Comparison of ENCODE assay signal across 1 cellular context in genomic region chr21:34143783-34144182, GRCh38.
TF ChIP-seq lines count a peak whose summit lies in the region.

No MANE protein-coding gene starts in this region.

TF ChIP-seq in liver, 16 proteins besides CTCF, POLR2A, EP300 and RAD21 (continued from another document):
- TF ChIP-seq, protein P1, sequence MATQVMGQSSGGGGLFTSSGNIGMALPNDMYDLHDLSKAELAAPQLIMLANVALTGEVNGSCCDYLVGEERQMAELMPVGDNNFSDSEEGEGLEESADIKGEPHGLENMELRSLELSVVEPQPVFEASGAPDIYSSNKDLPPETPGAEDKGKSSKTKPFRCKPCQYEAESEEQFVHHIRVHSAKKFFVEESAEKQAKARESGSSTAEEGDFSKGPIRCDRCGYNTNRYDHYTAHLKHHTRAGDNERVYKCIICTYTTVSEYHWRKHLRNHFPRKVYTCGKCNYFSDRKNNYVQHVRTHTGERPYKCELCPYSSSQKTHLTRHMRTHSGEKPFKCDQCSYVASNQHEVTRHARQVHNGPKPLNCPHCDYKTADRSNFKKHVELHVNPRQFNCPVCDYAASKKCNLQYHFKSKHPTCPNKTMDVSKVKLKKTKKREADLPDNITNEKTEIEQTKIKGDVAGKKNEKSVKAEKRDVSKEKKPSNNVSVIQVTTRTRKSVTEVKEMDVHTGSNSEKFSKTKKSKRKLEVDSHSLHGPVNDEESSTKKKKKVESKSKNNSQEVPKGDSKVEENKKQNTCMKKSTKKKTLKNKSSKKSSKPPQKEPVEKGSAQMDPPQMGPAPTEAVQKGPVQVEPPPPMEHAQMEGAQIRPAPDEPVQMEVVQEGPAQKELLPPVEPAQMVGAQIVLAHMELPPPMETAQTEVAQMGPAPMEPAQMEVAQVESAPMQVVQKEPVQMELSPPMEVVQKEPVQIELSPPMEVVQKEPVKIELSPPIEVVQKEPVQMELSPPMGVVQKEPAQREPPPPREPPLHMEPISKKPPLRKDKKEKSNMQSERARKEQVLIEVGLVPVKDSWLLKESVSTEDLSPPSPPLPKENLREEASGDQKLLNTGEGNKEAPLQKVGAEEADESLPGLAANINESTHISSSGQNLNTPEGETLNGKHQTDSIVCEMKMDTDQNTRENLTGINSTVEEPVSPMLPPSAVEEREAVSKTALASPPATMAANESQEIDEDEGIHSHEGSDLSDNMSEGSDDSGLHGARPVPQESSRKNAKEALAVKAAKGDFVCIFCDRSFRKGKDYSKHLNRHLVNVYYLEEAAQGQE (IDR thresholded peaks at IDR 0.05): no peak
- TF ChIP-seq HNF4A (conservative IDR thresholded peaks at IDR 0.05) (no peak), RXRA (IDR thresholded peaks at IDR 0.05) (no peak), SP1 (IDR thresholded peaks at IDR 0.05) (no peak)
